In genomic region chr10:84452006-84452405, GRCh38 we compare ENCODE assay signal across 1 cellular context.
TF ChIP-seq lines count a peak whose summit lies in the region.

No MANE protein-coding gene starts in this region.

TF ChIP-seq in GM23338, 12 proteins besides CTCF, POLR2A, EP300 and RAD21 (continued from another document):
- TF ChIP-seq, protein P1, sequence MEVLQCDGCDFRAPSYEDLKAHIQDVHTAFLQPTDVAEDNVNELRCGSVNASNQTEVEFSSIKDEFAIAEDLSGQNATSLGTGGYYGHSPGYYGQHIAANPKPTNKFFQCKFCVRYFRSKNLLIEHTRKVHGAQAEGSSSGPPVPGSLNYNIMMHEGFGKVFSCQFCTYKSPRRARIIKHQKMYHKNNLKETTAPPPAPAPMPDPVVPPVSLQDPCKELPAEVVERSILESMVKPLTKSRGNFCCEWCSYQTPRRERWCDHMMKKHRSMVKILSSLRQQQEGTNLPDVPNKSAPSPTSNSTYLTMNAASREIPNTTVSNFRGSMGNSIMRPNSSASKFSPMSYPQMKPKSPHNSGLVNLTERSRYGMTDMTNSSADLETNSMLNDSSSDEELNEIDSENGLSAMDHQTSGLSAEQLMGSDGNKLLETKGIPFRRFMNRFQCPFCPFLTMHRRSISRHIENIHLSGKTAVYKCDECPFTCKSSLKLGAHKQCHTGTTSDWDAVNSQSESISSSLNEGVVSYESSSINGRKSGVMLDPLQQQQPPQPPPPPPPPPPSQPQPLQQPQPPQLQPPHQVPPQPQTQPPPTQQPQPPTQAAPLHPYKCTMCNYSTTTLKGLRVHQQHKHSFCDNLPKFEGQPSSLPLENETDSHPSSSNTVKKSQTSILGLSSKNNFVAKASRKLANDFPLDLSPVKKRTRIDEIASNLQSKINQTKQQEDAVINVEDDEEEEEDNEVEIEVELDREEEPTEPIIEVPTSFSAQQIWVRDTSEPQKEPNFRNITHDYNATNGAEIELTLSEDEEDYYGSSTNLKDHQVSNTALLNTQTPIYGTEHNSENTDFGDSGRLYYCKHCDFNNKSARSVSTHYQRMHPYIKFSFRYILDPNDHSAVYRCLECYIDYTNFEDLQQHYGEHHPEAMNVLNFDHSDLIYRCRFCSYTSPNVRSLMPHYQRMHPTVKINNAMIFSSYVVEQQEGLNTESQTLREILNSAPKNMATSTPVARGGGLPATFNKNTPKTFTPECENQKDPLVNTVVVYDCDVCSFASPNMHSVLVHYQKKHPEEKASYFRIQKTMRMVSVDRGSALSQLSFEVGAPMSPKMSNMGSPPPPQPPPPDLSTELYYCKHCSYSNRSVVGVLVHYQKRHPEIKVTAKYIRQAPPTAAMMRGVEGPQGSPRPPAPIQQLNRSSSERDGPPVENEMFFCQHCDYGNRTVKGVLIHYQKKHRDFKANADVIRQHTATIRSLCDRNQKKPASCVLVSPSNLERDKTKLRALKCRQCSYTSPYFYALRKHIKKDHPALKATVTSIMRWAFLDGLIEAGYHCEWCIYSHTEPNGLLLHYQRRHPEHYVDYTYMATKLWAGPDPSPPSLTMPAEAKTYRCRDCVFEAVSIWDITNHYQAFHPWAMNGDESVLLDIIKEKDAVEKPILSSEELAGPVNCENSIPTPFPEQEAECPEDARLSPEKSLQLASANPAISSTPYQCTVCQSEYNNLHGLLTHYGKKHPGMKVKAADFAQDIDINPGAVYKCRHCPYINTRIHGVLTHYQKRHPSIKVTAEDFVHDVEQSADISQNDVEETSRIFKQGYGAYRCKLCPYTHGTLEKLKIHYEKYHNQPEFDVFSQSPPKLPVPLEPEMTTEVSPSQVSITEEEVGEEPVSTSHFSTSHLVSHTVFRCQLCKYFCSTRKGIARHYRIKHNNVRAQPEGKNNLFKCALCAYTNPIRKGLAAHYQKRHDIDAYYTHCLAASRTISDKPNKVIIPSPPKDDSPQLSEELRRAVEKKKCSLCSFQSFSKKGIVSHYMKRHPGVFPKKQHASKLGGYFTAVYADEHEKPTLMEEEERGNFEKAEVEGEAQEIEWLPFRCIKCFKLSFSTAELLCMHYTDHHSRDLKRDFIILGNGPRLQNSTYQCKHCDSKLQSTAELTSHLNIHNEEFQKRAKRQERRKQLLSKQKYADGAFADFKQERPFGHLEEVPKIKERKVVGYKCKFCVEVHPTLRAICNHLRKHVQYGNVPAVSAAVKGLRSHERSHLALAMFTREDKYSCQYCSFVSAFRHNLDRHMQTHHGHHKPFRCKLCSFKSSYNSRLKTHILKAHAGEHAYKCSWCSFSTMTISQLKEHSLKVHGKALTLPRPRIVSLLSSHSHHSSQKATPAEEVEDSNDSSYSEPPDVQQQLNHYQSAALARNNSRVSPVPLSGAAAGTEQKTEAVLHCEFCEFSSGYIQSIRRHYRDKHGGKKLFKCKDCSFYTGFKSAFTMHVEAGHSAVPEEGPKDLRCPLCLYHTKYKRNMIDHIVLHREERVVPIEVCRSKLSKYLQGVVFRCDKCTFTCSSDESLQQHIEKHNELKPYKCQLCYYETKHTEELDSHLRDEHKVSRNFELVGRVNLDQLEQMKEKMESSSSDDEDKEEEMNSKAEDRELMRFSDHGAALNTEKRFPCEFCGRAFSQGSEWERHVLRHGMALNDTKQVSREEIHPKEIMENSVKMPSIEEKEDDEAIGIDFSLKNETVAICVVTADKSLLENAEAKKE (CRISPR knock-in tag; IDR thresholded peaks at IDR 0.05), result no peak
- no peak for TF ChIP-seq ZNF114 (CRISPR knock-in tag; IDR thresholded peaks at IDR 0.05)
- TF ChIP-seq, protein P2, sequence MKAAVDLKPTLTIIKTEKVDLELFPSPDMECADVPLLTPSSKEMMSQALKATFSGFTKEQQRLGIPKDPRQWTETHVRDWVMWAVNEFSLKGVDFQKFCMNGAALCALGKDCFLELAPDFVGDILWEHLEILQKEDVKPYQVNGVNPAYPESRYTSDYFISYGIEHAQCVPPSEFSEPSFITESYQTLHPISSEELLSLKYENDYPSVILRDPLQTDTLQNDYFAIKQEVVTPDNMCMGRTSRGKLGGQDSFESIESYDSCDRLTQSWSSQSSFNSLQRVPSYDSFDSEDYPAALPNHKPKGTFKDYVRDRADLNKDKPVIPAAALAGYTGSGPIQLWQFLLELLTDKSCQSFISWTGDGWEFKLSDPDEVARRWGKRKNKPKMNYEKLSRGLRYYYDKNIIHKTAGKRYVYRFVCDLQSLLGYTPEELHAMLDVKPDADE (IDR thresholded peaks at IDR 0.05), result no peak
- TF ChIP-seq STAT1 (IDR thresholded peaks at IDR 0.05; ENCODE audit: unreplicated experiment), result no peak
- TF ChIP-seq, protein P3, sequence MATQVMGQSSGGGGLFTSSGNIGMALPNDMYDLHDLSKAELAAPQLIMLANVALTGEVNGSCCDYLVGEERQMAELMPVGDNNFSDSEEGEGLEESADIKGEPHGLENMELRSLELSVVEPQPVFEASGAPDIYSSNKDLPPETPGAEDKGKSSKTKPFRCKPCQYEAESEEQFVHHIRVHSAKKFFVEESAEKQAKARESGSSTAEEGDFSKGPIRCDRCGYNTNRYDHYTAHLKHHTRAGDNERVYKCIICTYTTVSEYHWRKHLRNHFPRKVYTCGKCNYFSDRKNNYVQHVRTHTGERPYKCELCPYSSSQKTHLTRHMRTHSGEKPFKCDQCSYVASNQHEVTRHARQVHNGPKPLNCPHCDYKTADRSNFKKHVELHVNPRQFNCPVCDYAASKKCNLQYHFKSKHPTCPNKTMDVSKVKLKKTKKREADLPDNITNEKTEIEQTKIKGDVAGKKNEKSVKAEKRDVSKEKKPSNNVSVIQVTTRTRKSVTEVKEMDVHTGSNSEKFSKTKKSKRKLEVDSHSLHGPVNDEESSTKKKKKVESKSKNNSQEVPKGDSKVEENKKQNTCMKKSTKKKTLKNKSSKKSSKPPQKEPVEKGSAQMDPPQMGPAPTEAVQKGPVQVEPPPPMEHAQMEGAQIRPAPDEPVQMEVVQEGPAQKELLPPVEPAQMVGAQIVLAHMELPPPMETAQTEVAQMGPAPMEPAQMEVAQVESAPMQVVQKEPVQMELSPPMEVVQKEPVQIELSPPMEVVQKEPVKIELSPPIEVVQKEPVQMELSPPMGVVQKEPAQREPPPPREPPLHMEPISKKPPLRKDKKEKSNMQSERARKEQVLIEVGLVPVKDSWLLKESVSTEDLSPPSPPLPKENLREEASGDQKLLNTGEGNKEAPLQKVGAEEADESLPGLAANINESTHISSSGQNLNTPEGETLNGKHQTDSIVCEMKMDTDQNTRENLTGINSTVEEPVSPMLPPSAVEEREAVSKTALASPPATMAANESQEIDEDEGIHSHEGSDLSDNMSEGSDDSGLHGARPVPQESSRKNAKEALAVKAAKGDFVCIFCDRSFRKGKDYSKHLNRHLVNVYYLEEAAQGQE (IDR thresholded peaks at IDR 0.05; ENCODE audit: unreplicated experiment), result no peak
- no peak for TF ChIP-seq JUNB (IDR thresholded peaks at IDR 0.05; ENCODE audit: unreplicated experiment)
- no peak for TF ChIP-seq EZH2 (IDR thresholded peaks at IDR 0.05; ENCODE audit: low read depth, unreplicated experiment)
- no peak for TF ChIP-seq ZNF331 (CRISPR knock-in tag; IDR thresholded peaks at IDR 0.05; ENCODE audit: low read depth)
- no peak for TF ChIP-seq NANOG (IDR thresholded peaks at IDR 0.05; ENCODE audit: borderline replicate concordance)
- no peak for TF ChIP-seq CREB1 (CRISPR knock-in tag; IDR thresholded peaks at IDR 0.05; ENCODE audit: low read depth)
- no peak for TF ChIP-seq EZH2phosphoT487 (IDR thresholded peaks at IDR 0.05; ENCODE audit: unreplicated experiment)
